Comparison of ENCODE assay signal across 1 cellular context in genomic region chr6:157323924-157324276, GRCh38.
TF ChIP-seq lines count a peak whose summit lies in the region.

No MANE protein-coding gene starts in this region.

TF ChIP-seq in HepG2, 621 proteins besides CTCF, POLR2A, EP300 and RAD21 (continued from another document and continues in another):
- TF ChIP-seq ZNF407 (CRISPR knock-in tag; IDR thresholded peaks at IDR 0.05; ENCODE audit: not compliant biosample characterization) (no peak), ZNF724P (CRISPR knock-in tag; IDR thresholded peaks at IDR 0.05; ENCODE audit: borderline replicate concordance) (no peak), PRDM10 (CRISPR knock-in tag; IDR thresholded peaks at IDR 0.05; ENCODE audit: low read depth) (no peak), PREB (CRISPR knock-in tag; IDR thresholded peaks at IDR 0.05) (peak; percentile 5; the same call in 1 of the 2 replicates), ZNF607 (CRISPR knock-in tag; IDR thresholded peaks at IDR 0.05; ENCODE audit: borderline replicate concordance) (no peak), ZNF644 (CRISPR knock-in tag; IDR thresholded peaks at IDR 0.05; ENCODE audit: low read depth) (no peak), RFXAP (CRISPR knock-in tag; IDR thresholded peaks at IDR 0.05; ENCODE audit: borderline replicate concordance) (no peak), IKZF1 (IDR thresholded peaks at IDR 0.05) (no peak), ZNF687 (CRISPR knock-in tag; IDR thresholded peaks at IDR 0.05) (peak; percentile 70), GMEB2 (CRISPR knock-in tag; IDR thresholded peaks at IDR 0.05; ENCODE audit: low read depth) (no peak), RERE (CRISPR knock-in tag; IDR thresholded peaks at IDR 0.05; ENCODE audit: low read depth) (no peak), NKX3-1 (CRISPR knock-in tag; IDR thresholded peaks at IDR 0.05) (no peak), ZNF639 (CRISPR knock-in tag; conservative IDR thresholded peaks at IDR 0.05) (no peak; the same call in none of the 2 replicates), SRSF1 (optimal IDR thresholded peaks at IDR 0.05; ENCODE audit: low read depth, low read length) (no peak), JUNB (CRISPR knock-in tag; IDR thresholded peaks at IDR 0.05; ENCODE audit: borderline replicate concordance) (no peak), NFE2L2 (IDR thresholded peaks at IDR 0.05; ENCODE audit: low read length) (no peak), ZBTB42 (CRISPR knock-in tag; IDR thresholded peaks at IDR 0.05) (no peak), RFX5 (IDR thresholded peaks at IDR 0.05; ENCODE audit: low read depth, low read length) (no peak)
